Comparison of ENCODE assay signal across 11 cellular contexts in genomic region chr5:139723986-139724587, GRCh38.
"Had no signal": no experiment of that assay in that cellular context is flagged by ENCODE, and none has a peak within 500 bp of the region (broad histone marks: within the 10 kb centered on the region; RNA-seq: fewer than 3 reads in every experiment).

No MANE protein-coding gene starts in this region.

- H3K4me3 Mint-ChIP-seq: activated CD4-positive, alpha-beta T cell treated with anti-CD3 and anti-CD28 coated beads for 36 hours; activated naive CD8-positive, alpha-beta T cell treated with anti-CD3 and anti-CD28 coated beads, Interleukin-2, amount 10 ng/mL, durations not matched to agents 7 days and 5 days; activated T-helper 1 cell treated with anti-CD3 and anti-CD28 coated beads, Interleukin-12 subunit alpha, Interleukin-12 subunit beta, Interleukin-2, Interleukin-4 antibody, amounts not matched to agents 30 ng/mL and 10 ng/mL and 1 ng/mL, durations not matched to agents 14 hours and 24 hours and 36 hours; immature natural killer cell; memory B cell; natural killer cell; stimulated activated naive CD8-positive, alpha-beta T cell treated with anti-CD3 and anti-CD28 coated beads, Interleukin-15, amount 100 ng/mL, for 72 hours had no signal

- H3K27ac Mint-ChIP-seq: activated CD4-positive, alpha-beta T cell treated with anti-CD3 and anti-CD28 coated beads for 36 hours; activated naive CD8-positive, alpha-beta T cell treated with anti-CD3 and anti-CD28 coated beads, Interleukin-2, amount 10 ng/mL, durations not matched to agents 7 days and 5 days; activated T-helper 1 cell treated with anti-CD3 and anti-CD28 coated beads, Interleukin-12 subunit alpha, Interleukin-12 subunit beta, Interleukin-2, Interleukin-4 antibody, amounts not matched to agents 30 ng/mL and 10 ng/mL and 1 ng/mL, durations not matched to agents 14 hours and 24 hours and 36 hours; immature natural killer cell; memory B cell; natural killer cell had no signal

- DNase-seq: activated CD4-positive, alpha-beta T cell treated with anti-CD3 and anti-CD28 coated beads for 36 hours; activated CD4-positive, alpha-beta T cell treated with anti-CD3 and anti-CD28 coated beads, Interleukin-2, amount 50 U/mL, for 48 hours; activated naive CD8-positive, alpha-beta T cell treated with anti-CD3 and anti-CD28 coated beads, Interleukin-2, amount 10 ng/mL, durations not matched to agents 7 days and 5 days; colonic mucosa; immature natural killer cell; natural killer cell; retina; stimulated activated CD8-positive, alpha-beta memory T cell treated with anti-CD3 and anti-CD28 coated beads, Interleukin-4, amount 100 ng/mL, for 48 hours; stimulated activated naive CD8-positive, alpha-beta T cell treated with anti-CD3 and anti-CD28 coated beads, Interleukin-15, amount 100 ng/mL, for 72 hours had no signal

- H3K27me3 Mint-ChIP-seq: activated CD4-positive, alpha-beta T cell treated with anti-CD3 and anti-CD28 coated beads for 36 hours; memory B cell; stimulated activated naive CD8-positive, alpha-beta T cell treated with anti-CD3 and anti-CD28 coated beads, Interleukin-15, amount 100 ng/mL, for 72 hours had no signal

- H3K9me3 Mint-ChIP-seq: immature natural killer cell, memory B cell, natural killer cell had no signal

- H3K4me1 Mint-ChIP-seq: activated CD4-positive, alpha-beta T cell treated with anti-CD3 and anti-CD28 coated beads for 36 hours; activated naive CD8-positive, alpha-beta T cell treated with anti-CD3 and anti-CD28 coated beads, Interleukin-2, amount 10 ng/mL, durations not matched to agents 7 days and 5 days; immature natural killer cell; stimulated activated naive CD8-positive, alpha-beta T cell treated with anti-CD3 and anti-CD28 coated beads, Interleukin-15, amount 100 ng/mL, for 72 hours had no signal

- ATAC-seq: activated CD4-positive, alpha-beta T cell treated with anti-CD3 and anti-CD28 coated beads for 36 hours; natural killer cell; stimulated activated naive CD8-positive, alpha-beta T cell treated with anti-CD3 and anti-CD28 coated beads, Interleukin-15, amount 100 ng/mL, for 72 hours had no signal

- H3K36me3 Mint-ChIP-seq: activated naive CD8-positive, alpha-beta T cell treated with anti-CD3 and anti-CD28 coated beads, Interleukin-2, amount 10 ng/mL, durations not matched to agents 7 days and 5 days; natural killer cell had no signal
